1 cellular context compared by ENCODE assay signal in genomic region chr6:28585335-28585734, GRCh38.
TF ChIP-seq lines count a peak whose summit lies in the region.

No MANE protein-coding gene starts in this region.

TF ChIP-seq in HCT116, 20 proteins besides CTCF, POLR2A, EP300 and RAD21 (continued from another document):
- TF ChIP-seq REST (IDR thresholded peaks at IDR 0.05; ENCODE audit: low read depth) (no peak), EGR1 (IDR thresholded peaks at IDR 0.05; ENCODE audit: low read depth) (no peak), JUND (IDR thresholded peaks at IDR 0.05) (no peak), EZH2 (IDR thresholded peaks at IDR 0.05) (no peak), ZNF274 (IDR thresholded peaks at IDR 0.05; ENCODE audit: low read depth, low read length) (no peak), ZFX (IDR thresholded peaks at IDR 0.05) (no peak), POLR2AphosphoS5 (IDR thresholded peaks at IDR 0.05; ENCODE audit: low read depth, low read length) (no peak), TCF7L2 (IDR thresholded peaks at IDR 0.05; ENCODE audit: borderline replicate concordance, extremely low read depth, insufficient read depth, insufficient read length) (no peak)
